17 cellular contexts compared by ENCODE assay signal in genomic region chr3:164360738-164361376, GRCh38.
"Had no signal": no experiment of that assay in that cellular context is flagged by ENCODE, and none has a peak within 500 bp of the region (broad histone marks: within the 10 kb centered on the region; RNA-seq: fewer than 3 reads in every experiment).

No MANE protein-coding gene starts in this region.

- H3K4me3 ChIP-seq: colonic mucosa, left ventricle myocardium inferior, pancreas had no signal

- H3K4me3 Mint-ChIP-seq: activated CD8-positive, alpha-beta T cell treated with anti-CD3 and anti-CD28 coated beads for 36 hours; activated naive CD8-positive, alpha-beta T cell; memory B cell; naive thymus-derived CD8-positive, alpha-beta T cell; stimulated activated effector memory CD8-positive, alpha-beta T cell treated with anti-CD3 and anti-CD28 coated beads, Interleukin-12 subunit alpha, Interleukin-12 subunit beta, amount 100 ng/mL, for 72 hours; WTC11 had no signal

- H3K9me3 ChIP-seq: colonic mucosa, left ventricle myocardium inferior, pancreas had no signal

- H3K4me1 Mint-ChIP-seq: memory B cell; naive thymus-derived CD8-positive, alpha-beta T cell; stimulated activated effector memory CD8-positive, alpha-beta T cell treated with anti-CD3 and anti-CD28 coated beads, Interleukin-12 subunit alpha, Interleukin-12 subunit beta, amount 100 ng/mL, for 72 hours had no signal

- H3K36me3 ChIP-seq: colonic mucosa, left ventricle myocardium inferior, pancreas had no signal

- H3K4me1 ChIP-seq: colonic mucosa, left ventricle myocardium inferior, pancreas had no signal

- H3K9me3 Mint-ChIP-seq: memory B cell, WTC11 had no signal

- H3K27me3 ChIP-seq: colonic mucosa, pancreas had no signal

- H3K27ac Mint-ChIP-seq: activated CD8-positive, alpha-beta T cell treated with anti-CD3 and anti-CD28 coated beads for 36 hours; activated naive CD8-positive, alpha-beta T cell; memory B cell; naive thymus-derived CD8-positive, alpha-beta T cell; stimulated activated effector memory CD8-positive, alpha-beta T cell treated with anti-CD3 and anti-CD28 coated beads, Interleukin-12 subunit alpha, Interleukin-12 subunit beta, amount 100 ng/mL, for 72 hours; WTC11 had no signal

- H3K27me3 Mint-ChIP-seq: activated CD8-positive, alpha-beta T cell treated with anti-CD3 and anti-CD28 coated beads for 36 hours; activated naive CD8-positive, alpha-beta T cell; memory B cell; naive thymus-derived CD8-positive, alpha-beta T cell had no signal

- H3K27ac ChIP-seq: colonic mucosa, left ventricle myocardium inferior, pancreas had no signal

- DNase-seq: activated CD4-positive, alpha-beta T cell treated with anti-CD3 and anti-CD28 coated beads for 48 hours; activated CD8-positive, alpha-beta memory T cell treated with anti-CD3 and anti-CD28 coated beads, Interleukin-2, amount 50 U/mL, for 4 hours; activated CD8-positive, alpha-beta T cell treated with anti-CD3 and anti-CD28 coated beads for 36 hours; activated gamma-delta T cell treated with Interleukin-2 at 50 U/mL for 16 hours; amniotic stem cell; caudate nucleus; colonic mucosa; glutamatergic neuron; hypothalamus; kidney; left ventricle myocardium inferior; naive thymus-derived CD8-positive, alpha-beta T cell; pancreas had no signal

- H3K36me3 Mint-ChIP-seq: activated naive CD8-positive, alpha-beta T cell; memory B cell; naive thymus-derived CD8-positive, alpha-beta T cell; stimulated activated effector memory CD8-positive, alpha-beta T cell treated with anti-CD3 and anti-CD28 coated beads, Interleukin-12 subunit alpha, Interleukin-12 subunit beta, amount 100 ng/mL, for 72 hours; WTC11 had no signal
